8 cellular contexts compared by ENCODE assay signal in the genomic region with DNA sequence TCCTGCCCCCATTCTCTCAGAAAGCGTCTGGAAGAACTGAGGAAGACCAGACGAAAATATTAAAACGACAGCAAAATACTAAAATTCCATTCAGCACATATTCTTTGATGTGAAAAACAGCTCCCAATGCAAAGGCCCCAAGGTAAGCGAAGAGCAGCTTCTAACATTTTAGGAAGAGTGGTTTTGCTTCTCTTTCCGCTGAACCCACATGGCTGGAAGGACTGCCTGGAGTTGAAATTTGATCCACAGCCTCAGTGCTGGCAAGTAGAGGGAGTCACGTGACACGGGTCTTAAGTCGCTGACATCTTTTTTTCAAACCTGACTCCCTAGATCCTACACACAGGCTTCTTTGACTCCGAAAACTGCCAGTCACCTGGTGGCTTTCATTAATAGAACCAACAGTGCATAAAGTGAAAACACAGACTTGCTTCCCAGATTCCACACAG.
DNase-seq lines count a peak whose midpoint lies in the region; ATAC-seq and TF ChIP-seq lines count a peak whose summit lies in the region.

A gene (minus strand): TSS at position 233 of the 446 bp plus-strand sequence. CDS start 221 bp downstream, at position 12.

- TF ChIP-seq CTCF in brain microvascular endothelial cell (IDR thresholded peaks at IDR 0.05; ENCODE audit: low read depth, low read length, missing control alignments): no peak

- peak within 1 kb of the TSS; percentile 65 for H3K27ac ChIP-seq in brain microvascular endothelial cell

- H3K36me3 ChIP-seq in brain microvascular endothelial cell (replicated peaks): no peaks in the 10 kb centered on the region

- no peaks in the 10 kb centered on the region for H3K27me3 ChIP-seq in brain microvascular endothelial cell (replicated peaks)

- in situ Hi-C loops in brain microvascular endothelial cell (cut with HindIII; ENCODE audit: low pct_ligation_motif_present, low sequenced_read_pairs): no loop called here

- peak; percentile 89 for DNase-seq in NCI-H510A treated with DMSO at 0.1 percent for 48 hours (lab: John Stamatoyannopoulos, UW)
- peak; percentile 90 for DNase-seq in brain microvascular endothelial cell
- peak; percentile 98 for DNase-seq in iPS DF 4.7 (ENCODE audit: extremely low read depth, low spot score)
- peak; percentile 72 for DNase-seq in putamen (ENCODE audit: low spot score)
- no peak for DNase-seq in NOMO-1 (lab: John Stamatoyannopoulos, UW; ENCODE audit: unreplicated experiment in 2 of 2)
- no peak for DNase-seq in COLO668 (lab: John Stamatoyannopoulos, UW; ENCODE audit: unreplicated experiment)

- H3K4me3 ChIP-seq in GM08714 (ENCODE audit: low read length): peak within 1 kb of the TSS; percentile 62
- H3K4me3 ChIP-seq in brain microvascular endothelial cell (ENCODE audit: low read depth, low read length): peak within 1 kb of the TSS; percentile 54

- ATAC-seq in HG03097 (IDR thresholded peaks at IDR 0.05; ENCODE audit: low FRiP score, unreplicated experiment): peak; percentile 77

Comparison
In these comparisons a context has a peak if more than half of its experiments do, and no peak if none do; other contexts are left out.
1. DNase-seq: peak in NCI-H510A treated with DMSO at 0.1 percent for 48 hours (single experiment), brain microvascular endothelial cell (single experiment), iPS DF 4.7 (single experiment) and putamen (single experiment); none in NOMO-1 (0 of 2) and COLO668 (single experiment).